In genomic region chr19:10835754-10836477, GRCh38 we compare ENCODE assay signal across 8 cellular contexts. TPM values are rescaled to one million over a fixed set of nuclear protein-coding genes. Genes with fewer than 3 reads are reported as not detected.
DNase-seq lines count a peak whose midpoint lies in the region; ATAC-seq and TF ChIP-seq lines count a peak whose summit lies in the region.

A gene with protein sequence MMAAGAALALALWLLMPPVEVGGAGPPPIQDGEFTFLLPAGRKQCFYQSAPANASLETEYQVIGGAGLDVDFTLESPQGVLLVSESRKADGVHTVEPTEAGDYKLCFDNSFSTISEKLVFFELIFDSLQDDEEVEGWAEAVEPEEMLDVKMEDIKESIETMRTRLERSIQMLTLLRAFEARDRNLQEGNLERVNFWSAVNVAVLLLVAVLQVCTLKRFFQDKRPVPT (minus strand): TSS chr19:10836212. CDS start chr19:10836191, 21 bp downstream.

- no peaks in the 10 kb centered on the region for H3K27me3 ChIP-seq in GM23248 (replicated peaks; ENCODE audit: insufficient read depth)

- no peak for TF ChIP-seq CTCF in LNCaP clone FGC (IDR thresholded peaks at IDR 0.05; ENCODE audit: control insufficient read depth, extremely low read depth, insufficient read depth)
- TF ChIP-seq CTCF in RWPE1 (conservative IDR thresholded peaks at IDR 0.05; ENCODE audit: low read depth): no peak
- no peak for TF ChIP-seq CTCF in fibroblast of mammary gland (conservative IDR thresholded peaks at IDR 0.05; ENCODE audit: control insufficient read depth, insufficient read depth, low read depth, low read length)

- no peaks in the 10 kb centered on the region for H3K9me2 ChIP-seq in GM23248 (ENCODE audit: insufficient read depth)

- H3F3A ChIP-seq in GM23248 (ENCODE audit: insufficient read depth): peaks cover 7% of the 10 kb centered on the region; the same call in 1 of the 2 replicates

- H3K4me1 ChIP-seq in GM23248 (ENCODE audit: insufficient read depth): 0 out of 2 replicates have a peak, but pooled peaks cover 6% of the 10 kb centered on the region

- H3K27ac Mint-ChIP-seq in activated T-helper 17 cell treated with anti-CD3 and anti-CD28 coated beads, Interleukin-2, amount 50 U/mL, for 72 hours: peak within 1 kb of the TSS; percentile 99
- H3K27ac Mint-ChIP-seq in naive thymus-derived CD8-positive, alpha-beta T cell: peak within 1 kb of the TSS; percentile 98 to 100 (median 100)

- H3K4me2 ChIP-seq in GM23248 (ENCODE audit: unreplicated experiment): peak within 1 kb of the TSS; percentile 74

- H4K20me1 ChIP-seq in GM23248 (ENCODE audit: insufficient read depth): no peaks in the 10 kb centered on the region

- peak; percentile 92 for ATAC-seq in activated T-helper 17 cell treated with anti-CD3 and anti-CD28 coated beads, Interleukin-2, amount 50 U/mL, for 72 hours (replicated peaks)
- peak; percentile 90 to 92 for ATAC-seq in naive thymus-derived CD8-positive, alpha-beta T cell

- WGBS in GM23248 (ENCODE audit: low coverage in 1 of 2, low lambda C conversion rate in 2 of 2, missing lambda C conversion rate in 2 of 2), 2 experiments: 1% methylated on average over 37 to 50 of the region's 50 CpGs

- peaks cover 6% of the 10 kb centered on the region for H3K4me1 Mint-ChIP-seq in activated T-helper 17 cell treated with anti-CD3 and anti-CD28 coated beads, Interleukin-2, amount 50 U/mL, for 72 hours
- H3K4me1 Mint-ChIP-seq in naive thymus-derived CD8-positive, alpha-beta T cell: peaks cover 8 to 16% (median 15%) of the 10 kb centered on the region in 4 donors

- H3K27me3 Mint-ChIP-seq in activated T-helper 17 cell treated with anti-CD3 and anti-CD28 coated beads, Interleukin-2, amount 50 U/mL, for 72 hours: no peaks in the 10 kb centered on the region
- H3K27me3 Mint-ChIP-seq in naive thymus-derived CD8-positive, alpha-beta T cell: no peaks in the 10 kb centered on the region

- CTCF ChIA-PET in RWPE1 (lab: Yijun Ruan, JAX): interaction anchor here (0.9 to 2.1 kb wide), 2 partner anchors 19 to 28 kb away, joined by 3 to 8 read pairs; no protein-coding TSS in a partner anchor

- H3K36me3 Mint-ChIP-seq in activated T-helper 17 cell treated with anti-CD3 and anti-CD28 coated beads, Interleukin-2, amount 50 U/mL, for 72 hours (ENCODE audit: low read depth): peaks cover 28% of the 10 kb centered on the region
- peaks cover 0 to 9% (median 6%) of the 10 kb centered on the region in 3 donors for H3K36me3 Mint-ChIP-seq in naive thymus-derived CD8-positive, alpha-beta T cell

- no peaks in the 10 kb centered on the region for H3K36me3 ChIP-seq in GM23248 (ENCODE audit: low read depth)

- POLR2A ChIA-PET in RWPE1 (lab: Yijun Ruan, JAX; ENCODE audit: low non-redundant PET): interaction anchor here (0.7 kb wide), 1 partner anchor 546 kb away, joined by 3 read pairs; the partner anchor contains the start of gene ICAM5
- POLR2A ChIA-PET in naive thymus-derived CD8-positive, alpha-beta T cell (lab: Charles Lee): interaction anchor here (0.5 to 2.3 kb wide), 32 partner anchors 9 to 734 kb away, joined by 3 to 20 read pairs (median 4); partner anchors contain the start of genes ANGPTL6, C19orf38, CARM1 and CCDC159

- H3K9ac ChIP-seq in GM23248: peak within 1 kb of the TSS; percentile 93

- peak; percentile 99 for DNase-seq in Daoy (ENCODE audit: low read depth)
- DNase-seq in GM23248: peak; percentile 100
- DNase-seq in LNCaP clone FGC (ENCODE audit: low read depth): peak; percentile 91
- peak; percentile 93 for DNase-seq in RWPE1 (ENCODE audit: low spot score)
- peak; percentile 99 for DNase-seq in fibroblast of mammary gland (ENCODE audit: low read depth)
- peak; percentile 87 to 97 (median 94) for DNase-seq in naive thymus-derived CD8-positive, alpha-beta T cell
- peak; percentile 89 to 96 (median 94) for DNase-seq in stimulated activated naive CD4-positive, alpha-beta T cell (lab: John Stamatoyannopoulos, UW)

- H2AFZ ChIP-seq in GM23248: peak within 1 kb of the TSS; percentile 89

- peaks cover 4% of the 10 kb centered on the region for H3K9me3 Mint-ChIP-seq in activated T-helper 17 cell treated with anti-CD3 and anti-CD28 coated beads, Interleukin-2, amount 50 U/mL, for 72 hours
- peaks cover 0 to 11% (median 5%) of the 10 kb centered on the region in 9 donors for H3K9me3 Mint-ChIP-seq in naive thymus-derived CD8-positive, alpha-beta T cell

- in situ Hi-C loops in GM23248 (cut with MboI): no loop called here

- H3K79me2 ChIP-seq in GM23248 (ENCODE audit: insufficient read depth): no peaks in the 10 kb centered on the region

- peak within 1 kb of the TSS; percentile 95 for H3K4me3 Mint-ChIP-seq in activated T-helper 17 cell treated with anti-CD3 and anti-CD28 coated beads, Interleukin-2, amount 50 U/mL, for 72 hours
- H3K4me3 Mint-ChIP-seq in naive thymus-derived CD8-positive, alpha-beta T cell: peak within 1 kb of the TSS; percentile 95 to 100 (median 97)

- H3K4me3 ChIP-seq in GM23248: peak within 1 kb of the TSS; percentile 81
- peak within 1 kb of the TSS; percentile 86 for H3K4me3 ChIP-seq in LNCaP clone FGC (ENCODE audit: low read depth, low read length)
- H3K4me3 ChIP-seq in fibroblast of mammary gland (ENCODE audit: control insufficient read depth, low read depth, low read length): peak within 1 kb of the TSS; percentile 57

- H3K27ac ChIP-seq in GM23248 (peak within 1 kb of the TSS; percentile 96), RWPE1 (peak within 1 kb of the TSS; percentile 95)

- no peaks in the 10 kb centered on the region for H3K9me3 ChIP-seq in GM23248 (ENCODE audit: low read depth)

RNA-seq across cellular contexts. Expression of the gene that starts here (rescaled TPM):
- total RNA-seq in Daoy (2014; rRNA removed; shearing (Covaris generic)): 52.6 and 55.8 TPM in 2 replicates
- total RNA-seq in GM23248 (2014; rRNA removed; shearing (Covaris generic)): 58.7 and 66.4 TPM in 2 replicates
- 66.7 and 68.2 TPM in 2 replicates for polyA plus RNA-seq in GM23248 (2016; fragmentation: Nextera tagmentation; extraction: Ambion mirVana)
- total RNA-seq in activated T-helper 17 cell treated with anti-CD3 and anti-CD28 coated beads, Interleukin-2, amount 50 U/mL, for 72 hours: 10 to 100 TPM; 17.6 to 20.2 TPM
- 1 to 10 TPM; 6.7 to 8.9 TPM for total RNA-seq in naive thymus-derived CD8-positive, alpha-beta T cell
- polyA plus RNA-seq in naive thymus-derived CD8-positive, alpha-beta T cell: 10 to 100 TPM; 23.7 to 26.3 (median 25.0) TPM

Comparison
In these comparisons a context has a peak if more than half of its experiments do, and no peak if none do; other contexts are left out.
1. Peak in every context shown above with its lines: DNase-seq, ATAC-seq, H3K4me3 ChIP-seq and H3K27ac ChIP-seq.